Comparison of ENCODE assay signal across 13 cellular contexts in the genomic region with DNA sequence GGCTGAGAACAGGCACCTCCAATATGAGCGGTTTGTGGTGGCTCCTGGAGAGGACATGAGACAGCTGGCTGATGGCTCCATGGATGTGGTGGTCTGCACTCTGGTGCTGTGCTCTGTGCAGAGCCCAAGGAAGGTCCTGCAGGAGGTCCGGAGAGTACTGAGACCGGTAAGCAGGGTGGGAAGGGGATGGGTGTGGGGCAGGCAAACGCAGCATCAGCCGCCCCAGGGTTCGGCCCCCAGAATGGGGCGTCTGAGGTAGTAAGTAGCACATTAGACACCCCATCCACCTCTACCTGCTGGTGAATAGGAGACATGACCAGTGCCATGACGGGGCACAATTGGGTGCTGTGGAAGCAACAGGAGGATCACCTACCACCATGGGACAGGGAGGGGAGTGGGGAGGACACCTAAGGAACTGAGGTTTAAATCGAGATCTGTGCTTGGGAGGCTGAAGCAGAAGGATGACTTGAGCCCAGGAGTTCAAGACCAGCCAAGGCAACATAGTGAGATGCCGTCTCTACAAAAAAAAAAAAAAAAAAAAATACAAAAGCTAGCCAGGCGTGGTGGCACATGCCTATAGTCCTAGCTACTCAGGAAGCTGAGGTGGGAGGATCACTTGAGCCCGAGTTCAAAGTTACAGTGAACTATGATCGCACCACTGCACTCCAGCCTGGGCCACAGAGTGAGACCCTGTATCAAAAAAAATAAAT. TPM values are rescaled to one million over a fixed set of nuclear protein-coding genes. Genes with fewer than 3 reads are reported as not detected.
A peak's percentile ranks its signal among the peaks of the same experiment; 100 is the strongest.
DNase-seq lines count a peak whose midpoint lies in the region; ATAC-seq and TF ChIP-seq lines count a peak whose summit lies in the region.
"Had no signal": no experiment of that assay in that cellular context is flagged by ENCODE, and none has a peak within 500 bp of the region (broad histone marks: within the 10 kb centered on the region; RNA-seq: fewer than 3 reads in every experiment).

No MANE protein-coding gene starts in this region.

- H3K4me3 ChIP-seq in endodermal cell (ENCODE audit: low read length), result peak overlapping the region; percentile 70
- peak overlapping the region; percentile 9 for H3K4me3 ChIP-seq in mucosa of stomach (ENCODE audit: low read length)
- no peak overlapping the region for H3K4me3 ChIP-seq in aorta (ENCODE audit: low read length in 2 of 2)

- H3K9ac ChIP-seq in endodermal cell (ENCODE audit: extremely low read depth, low read length, poor library complexity, severe bottlenecking) (no peak overlapping the region), mucosa of stomach (ENCODE audit: low read length) (peak overlapping the region; percentile 35)

- WGBS in endodermal cell (ENCODE audit: insufficient coverage in 1 of 2, insufficient read length in 1 of 2), 2 experiments, result 95 to 96% methylated on average over 4 to 13 of the region's 13 CpGs
- 84 to 87% methylated on average over 13 of the region's 13 CpGs for WGBS in aorta, 2 donors

- peak; percentile 3 for ATAC-seq in aorta (ENCODE audit: low FRiP score)

- H3K9me3 Mint-ChIP-seq in endodermal cell, result no peaks in the 10 kb centered on the region
- H3K9me3 Mint-ChIP-seq: neural crest cell had no signal

- no peak for TF ChIP-seq CTCF in endodermal cell (conservative IDR thresholded peaks at IDR 0.05)

- peaks cover 7% of the 10 kb centered on the region for H3K4me1 ChIP-seq in endodermal cell (ENCODE audit: control insufficient read depth, insufficient read depth, low read length)
- H3K4me1 ChIP-seq in mucosa of stomach (ENCODE audit: control insufficient read depth, insufficient read depth, low read length), result peaks cover 14% of the 10 kb centered on the region
- no peaks in the 10 kb centered on the region for H3K4me1 ChIP-seq in aorta (ENCODE audit: control insufficient read depth in 1 of 2, insufficient read depth in 2 of 2, low read length in 2 of 2)

- H3K4me1 Mint-ChIP-seq in endodermal cell, result peaks cover 17% of the 10 kb centered on the region

- peaks cover 4% of the 10 kb centered on the region for H3K27me3 Mint-ChIP-seq in endodermal cell (ENCODE audit: insufficient read depth)

- peaks cover 25% of the 10 kb centered on the region for H3K36me3 Mint-ChIP-seq in endodermal cell (ENCODE audit: low read depth)
- H3K36me3 Mint-ChIP-seq: activated CD8-positive, alpha-beta memory T cell treated with anti-CD3 and anti-CD28 coated beads, Interleukin-2, amount 10 ng/mL, durations not matched to agents 7 days and 5 days had no signal

- H3K36me3 ChIP-seq in endodermal cell (ENCODE audit: control insufficient read depth, insufficient read depth, low read length) (no peaks in the 10 kb centered on the region), mucosa of stomach (ENCODE audit: control insufficient read depth, insufficient read depth, low read length) (no peaks in the 10 kb centered on the region), aorta (ENCODE audit: control insufficient read depth in 1 of 2, insufficient read depth in 2 of 2, low read length in 1 of 2) (peaks cover 0 to 6% of the 10 kb centered on the region in 2 donors)

- intact Hi-C loops in aorta (cut with DNase I), result loop anchor here in 1 of 2 donors (2.0 kb wide), 1 partner anchor 21 kb away; no protein-coding TSS in a partner anchor

- peak; percentile 58 for DNase-seq in DMS53 (lab: John Stamatoyannopoulos, UW)
- DNase-seq in DMS53 treated with DMSO at 0.1 percent for 48 hours (lab: John Stamatoyannopoulos, UW; ENCODE audit: unreplicated experiment), result no peak
- DNase-seq in endodermal cell, result no peak
- peak in 1 of 2 donors; percentile 62 for DNase-seq in aorta
- no peak for DNase-seq in activated CD4-positive, alpha-beta T cell treated with anti-CD3 and anti-CD28 coated beads, Interleukin-2, amount 50 U/mL, for 4 hours
- no peak for DNase-seq in NOMO-1 treated with DMSO at 0.1 percent for 48 hours (lab: John Stamatoyannopoulos, UW; ENCODE audit: unreplicated experiment)
- no peak for DNase-seq in RKO (ENCODE audit: low spot score)
- DNase-seq: activated CD8-positive, alpha-beta memory T cell treated with anti-CD3 and anti-CD28 coated beads, Interleukin-2, amount 10 ng/mL, durations not matched to agents 7 days and 5 days had no signal

- peak overlapping the region; percentile 69 for H3K4me3 Mint-ChIP-seq in endodermal cell
- H3K4me3 Mint-ChIP-seq: activated CD8-positive, alpha-beta memory T cell treated with anti-CD3 and anti-CD28 coated beads, Interleukin-2, amount 10 ng/mL, durations not matched to agents 7 days and 5 days had no signal

- H3K27me3 ChIP-seq in endodermal cell (ENCODE audit: control insufficient read depth, insufficient read depth, low read length, poor library complexity, severe bottlenecking) (no peaks in the 10 kb centered on the region), mucosa of stomach (ENCODE audit: control insufficient read depth, insufficient read depth, low read length) (no peaks in the 10 kb centered on the region), aorta (ENCODE audit: control insufficient read depth in 1 of 2, insufficient read depth in 2 of 2, low read length in 1 of 2) (no peaks in the 10 kb centered on the region)

- no peaks in the 10 kb centered on the region for H3K9me3 ChIP-seq in endodermal cell (ENCODE audit: control insufficient read depth, low read length)
- H3K9me3 ChIP-seq in mucosa of stomach (ENCODE audit: control insufficient read depth, low read length), result no peaks in the 10 kb centered on the region
- H3K9me3 ChIP-seq in aorta (ENCODE audit: control insufficient read depth, low read length), result no peaks in the 10 kb centered on the region

- H3K27ac Mint-ChIP-seq in endodermal cell, result peak overlapping the region; percentile 95
- H3K27ac Mint-ChIP-seq: activated CD8-positive, alpha-beta memory T cell treated with anti-CD3 and anti-CD28 coated beads, Interleukin-2, amount 10 ng/mL, durations not matched to agents 7 days and 5 days had no signal

- H3K27ac ChIP-seq in endodermal cell (ENCODE audit: low read depth, low read length) (no peak overlapping the region), aorta (ENCODE audit: low read depth in 1 of 2, low read length in 2 of 2) (no peak overlapping the region)

RNA-seq across cellular contexts. Expression of gene ITGA7, which starts 25.5 kb away (rescaled TPM):
- total RNA-seq in endodermal cell (100 to 1,000 TPM; 106 to 122 TPM), aorta (100 to 1,000 TPM; 463 to 747 TPM)
- polyA plus RNA-seq in endodermal cell (2013, experiment 1 of 2), result 77.3 TPM
- polyA plus RNA-seq in endodermal cell (2013, experiment 2 of 2), result 71.6 TPM
- polyA plus RNA-seq in aorta, result 100 to 1,000 TPM in 1 of 2 donors, 10 to 100 TPM in 1; 76.1 to 633 TPM

RNA-seq across cellular contexts. Expression of gene BLOC1S1, which starts 33.6 kb away (rescaled TPM):
- total RNA-seq in endodermal cell (100 to 1,000 TPM in 1 of 2 donors, 10 to 100 TPM in 1; 95.1 to 102 TPM), aorta (100 to 1,000 TPM in 1 of 2 donors, 10 to 100 TPM in 1; 87.3 to 115 TPM)
- 93.0 TPM for polyA plus RNA-seq in endodermal cell (2013, experiment 1 of 2)
- polyA plus RNA-seq in endodermal cell (2013, experiment 2 of 2), result 94.7 TPM
- polyA plus RNA-seq in aorta, result 100 to 1,000 TPM; 248 to 351 TPM

RNA-seq across cellular contexts. Expression of gene RDH5, which starts 38.0 kb away (rescaled TPM):
- total RNA-seq in endodermal cell (1 to 10 TPM; 4.1 to 7.4 TPM), aorta (10 to 100 TPM; 21.9 to 51.1 TPM)
- 4.7 TPM for polyA plus RNA-seq in endodermal cell (2013, experiment 1 of 2)
- 3.5 TPM for polyA plus RNA-seq in endodermal cell (2013, experiment 2 of 2)
- polyA plus RNA-seq in aorta, result 10 to 100 TPM; 16.7 to 49.4 TPM

RNA-seq across cellular contexts. Expression of gene OR10P1, which starts 45.5 kb away (rescaled TPM):
- total RNA-seq in endodermal cell (not detected), aorta (not detected)
- not detected for polyA plus RNA-seq in endodermal cell (2013, experiment 1 of 2)
- polyA plus RNA-seq in endodermal cell (2013, experiment 2 of 2), result not detected
- not detected for polyA plus RNA-seq in aorta
- total RNA-seq: A172; activated CD8-positive, alpha-beta memory T cell treated with anti-CD3 and anti-CD28 coated beads, Interleukin-2, amount 10 ng/mL, durations not matched to agents 7 days and 5 days; bronchial epithelial cell; neural crest cell; SK-MEL-5 had no signal

RNA-seq across cellular contexts. Expression of gene CD63, which starts 46.6 kb away (rescaled TPM):
- total RNA-seq in endodermal cell, result 1,000 to 10,000 TPM in 1 of 2 donors, 100 to 1,000 TPM in 1; 879 to 1,041 TPM
- 447 TPM for polyA plus RNA-seq in endodermal cell (2013, experiment 1 of 2)
- polyA plus RNA-seq in endodermal cell (2013, experiment 2 of 2), result 444 TPM
- 1,000 to 10,000 TPM; 1,107 to 1,135 TPM for total RNA-seq in aorta
- polyA plus RNA-seq in aorta, result 1,000 to 10,000 TPM; 1,323 to 1,532 TPM

Comparison
In these comparisons a context has a peak if more than half of its experiments do, and no peak if none do; other contexts are left out.
1. H3K4me3 ChIP-seq: peak in endodermal cell (single experiment) and mucosa of stomach (single experiment); none in aorta (0 of 2).